In genomic region chr7:73359306-73359705, GRCh38 we compare ENCODE assay signal across 15 cellular contexts. TPM values are rescaled to one million over a fixed set of nuclear protein-coding genes. Genes with fewer than 3 reads are reported as not detected.
DNase-seq lines count a peak whose midpoint lies in the region; ATAC-seq and TF ChIP-seq lines count a peak whose summit lies in the region.
"Had no signal": no experiment of that assay in that cellular context is flagged by ENCODE, and none has a peak within 500 bp of the region (broad histone marks: within the 10 kb centered on the region; RNA-seq: fewer than 3 reads in every experiment).

No MANE protein-coding gene starts in this region.

- H3K9me3 ChIP-seq in Caco-2, result no peaks in the 10 kb centered on the region
- no peaks in the 10 kb centered on the region for H3K9me3 ChIP-seq in body of pancreas
- no peaks in the 10 kb centered on the region for H3K9me3 ChIP-seq in neural progenitor cell (ENCODE audit: low read depth)
- no peaks in the 10 kb centered on the region for H3K9me3 ChIP-seq in MM.1S (replicated peaks; ENCODE audit: insufficient read depth, low read length)

- POLR2A ChIA-PET in Caco-2 (lab: Charles Lee), result no interaction called here

- no TSS peak for BruUV-seq in Caco-2 (replicated peaks; lab: Mats Ljungman, UMichigan)

- no peaks in the 10 kb centered on the region for H3K36me3 ChIP-seq in Caco-2 (ENCODE audit: control insufficient read depth, insufficient read depth, low read length)
- H3K36me3 ChIP-seq in body of pancreas (replicated peaks in 1 of 2; ENCODE audit: insufficient read depth in 1 of 2, low read depth in 2 of 2), result no peaks in the 10 kb centered on the region
- H3K36me3 ChIP-seq in neural progenitor cell, result no peaks in the 10 kb centered on the region
- H3K36me3 ChIP-seq in MM.1S (replicated peaks; ENCODE audit: insufficient read depth, low read length), result no peaks in the 10 kb centered on the region

- H4K20me1 ChIP-seq in neural progenitor cell (ENCODE audit: low read depth), result no peaks in the 10 kb centered on the region
- no peaks in the 10 kb centered on the region for H4K20me1 ChIP-seq in MM.1S (ENCODE audit: insufficient read depth, low read length)

- no peak overlapping the region for H3K4me3 ChIP-seq in Caco-2 (ENCODE audit: low read depth, low read length)
- no peak overlapping the region for H3K4me3 ChIP-seq in body of pancreas
- H3K4me3 ChIP-seq in neural progenitor cell, result no peak overlapping the region
- no peak overlapping the region for H3K4me3 ChIP-seq in MM.1S (ENCODE audit: low read length)

- H3K9ac ChIP-seq in neural progenitor cell, result no peak overlapping the region
- no peak overlapping the region for H3K9ac ChIP-seq in MM.1S (ENCODE audit: low read length)
- H3K9ac ChIP-seq: KMS-11 had no signal

- no peaks in the 10 kb centered on the region for H3K9me2 ChIP-seq in MM.1S (replicated peaks; ENCODE audit: insufficient read depth, low read length)

- H2AFZ ChIP-seq in neural progenitor cell (replicated peaks), result no peak overlapping the region
- H2AFZ ChIP-seq in MM.1S (ENCODE audit: low read length), result no peak overlapping the region

- H3K27ac Mint-ChIP-seq in Caco-2 (ENCODE audit: unreplicated experiment), result peak overlapping the region; percentile 47
- peak overlapping the region; percentile 87 for H3K27ac Mint-ChIP-seq in neural progenitor cell

- WGBS in body of pancreas, 2 donors, result 94 to 95% methylated on average over 11 of the region's 11 CpGs

- no peak for ATAC-seq in body of pancreas
- ATAC-seq in activated CD4-positive, CD25-positive, alpha-beta regulatory T cell treated with anti-CD3 and anti-CD28 coated beads, Interleukin-2, amount 50 U/mL, for 24 hours, result no peak

- CTCF ChIA-PET in Caco-2 (lab: Charles Lee), result no interaction called here

- H3K27me3 ChIP-seq in Caco-2 (replicated peaks; ENCODE audit: control insufficient read depth, insufficient read depth, low read length) (no peaks in the 10 kb centered on the region), body of pancreas (no peaks in the 10 kb centered on the region), neural progenitor cell (no peaks in the 10 kb centered on the region), MM.1S (replicated peaks; ENCODE audit: insufficient read depth, low read length) (peaks cover 6% of the 10 kb centered on the region)

- DNase-seq in Caco-2, result no peak
- DNase-seq in body of pancreas, result no peak
- no peak for DNase-seq in neural progenitor cell (ENCODE audit: low spot score)
- DNase-seq in NCI-H2107 treated with DMSO at 0.1 percent for 48 hours (lab: John Stamatoyannopoulos, UW; ENCODE audit: unreplicated experiment), result no peak
- DNase-seq in MM.1S, result no peak
- DNase-seq: COR-L47, EL, NCI-H1092, NCI-H146, NCI-H2081, NCI-H510A treated with DMSO at 0.1 percent for 48 hours had no signal

- H3K4me1 ChIP-seq in Caco-2 (0 out of 2 replicates have a peak, but pooled peaks cover 7% of the 10 kb centered on the region), body of pancreas (peaks cover 22% of the 10 kb centered on the region), neural progenitor cell (peaks cover 7% of the 10 kb centered on the region), MM.1S (ENCODE audit: low read length) (0 out of 2 replicates have a peak, but pooled peaks cover 5% of the 10 kb centered on the region)

- H3K27ac ChIP-seq in body of pancreas, result peak overlapping the region in 3 of 4 donors; percentile 75 to 95 (median 93)
- H3K27ac ChIP-seq in neural progenitor cell, result no peak overlapping the region
- H3K27ac ChIP-seq in temporal lobe (ENCODE audit: low read depth, low read length), result peak overlapping the region; percentile 57
- no peak overlapping the region for H3K27ac ChIP-seq in MM.1S (ENCODE audit: low read length)
- H3K27ac ChIP-seq: KMS-11 had no signal

- intact Hi-C loops in Caco-2 (cut with micrococcal nuclease; ENCODE audit: unreplicated experiment) (loop anchor here (2.0 kb wide), 1 partner anchor 17 kb away; no protein-coding TSS in a partner anchor), body of pancreas (cut with DNase I) (no loop called here)

- no peaks in the 10 kb centered on the region for H3K36me3 Mint-ChIP-seq in Caco-2 (ENCODE audit: insufficient read depth, unreplicated experiment)
- H3K36me3 Mint-ChIP-seq in neural progenitor cell, result no peaks in the 10 kb centered on the region

- H3K27me3 Mint-ChIP-seq in Caco-2 (ENCODE audit: insufficient read depth, unreplicated experiment) (no peaks in the 10 kb centered on the region), neural progenitor cell (ENCODE audit: insufficient read depth, low read depth) (peaks cover 9% of the 10 kb centered on the region)

- no peak for TF ChIP-seq POLR2A in body of pancreas (IDR thresholded peaks at IDR 0.05)

- H3K4me2 ChIP-seq in neural progenitor cell (no peak overlapping the region), MM.1S (ENCODE audit: low read depth, low read length) (no peak overlapping the region)
- H3K4me2 ChIP-seq: KMS-11 had no signal

- TF ChIP-seq CTCF in Caco-2 (IDR thresholded peaks at IDR 0.05; ENCODE audit: insufficient read depth in 1 of 2, low read depth in 1 of 2, low read length in 1 of 2, severe bottlenecking in 1 of 2, unreplicated experiment in 1 of 2) (no peak), body of pancreas (IDR thresholded peaks at IDR 0.05) (no peak), neural progenitor cell (IDR thresholded peaks at IDR 0.05) (no peak), MM.1S (IDR thresholded peaks at IDR 0.05; ENCODE audit: low read length) (no peak)

- H3K9me3 Mint-ChIP-seq in Caco-2 (ENCODE audit: unreplicated experiment) (no peaks in the 10 kb centered on the region), neural progenitor cell (no peaks in the 10 kb centered on the region)

- H3K79me2 ChIP-seq in neural progenitor cell (ENCODE audit: low read depth), result no peaks in the 10 kb centered on the region
- no peaks in the 10 kb centered on the region for H3K79me2 ChIP-seq in MM.1S (ENCODE audit: low read length)

- no peak overlapping the region for H3K4me3 Mint-ChIP-seq in Caco-2 (ENCODE audit: unreplicated experiment)
- H3K4me3 Mint-ChIP-seq in neural progenitor cell, result peak overlapping the region; percentile 27

- peaks cover 4% of the 10 kb centered on the region for H3F3A ChIP-seq in neural progenitor cell (ENCODE audit: low read depth)
- no peaks in the 10 kb centered on the region for H3F3A ChIP-seq in MM.1S (ENCODE audit: insufficient read depth, low read length)

- no peaks in the 10 kb centered on the region for H3K4me1 Mint-ChIP-seq in Caco-2 (ENCODE audit: low read depth, unreplicated experiment)
- H3K4me1 Mint-ChIP-seq in neural progenitor cell, result peaks cover 29% of the 10 kb centered on the region

RNA-seq across cellular contexts. Expression of gene FKBP6, which starts 31.3 kb away (rescaled TPM):
- total RNA-seq in Caco-2 (2022) (not detected in 2 replicates), body of pancreas (not detected), neural progenitor cell (ENCODE audit: low replicate concordance) (not detected in 2 replicates), temporal lobe (0.25 TPM)
- total RNA-seq: M059J had no signal

RNA-seq across cellular contexts. Expression of gene TRIM50, which starts 31.4 kb away (rescaled TPM):
- not detected in 2 replicates for total RNA-seq in Caco-2 (2022)
- 10 to 100 TPM; 16.2 to 22.3 TPM for total RNA-seq in body of pancreas
- not detected in 2 replicates for total RNA-seq in neural progenitor cell (ENCODE audit: low replicate concordance)
- total RNA-seq in temporal lobe, result not detected
- total RNA-seq: M059J had no signal

RNA-seq across cellular contexts. Expression of gene NSUN5, which starts 50.7 kb away (rescaled TPM):
- total RNA-seq in Caco-2 (2022) (71.8 and 73.4 TPM in 2 replicates), body of pancreas (10 to 100 TPM; 18.8 to 27.2 TPM), neural progenitor cell (ENCODE audit: low replicate concordance) (23.3 and 48.6 TPM in 2 replicates), temporal lobe (11.6 TPM)

Comparison
In these comparisons a context has a peak if more than half of its experiments do, and no peak if none do; other contexts are left out.
1. H3K27ac ChIP-seq: peak in body of pancreas (3 of 4) and temporal lobe (single experiment); none in neural progenitor cell (single experiment) and MM.1S (single experiment).
2. RNA of gene TRIM50, which starts 31.4 kb away (total RNA-seq): 16.2 to 22.3 TPM in body of pancreas; not detected in Caco-2, not detected in neural progenitor cell and not detected in temporal lobe (single experiment); every median in the first group is over 10 times any median in the second.